ENCODE assay signal across 1 cellular context in the genomic region with DNA sequence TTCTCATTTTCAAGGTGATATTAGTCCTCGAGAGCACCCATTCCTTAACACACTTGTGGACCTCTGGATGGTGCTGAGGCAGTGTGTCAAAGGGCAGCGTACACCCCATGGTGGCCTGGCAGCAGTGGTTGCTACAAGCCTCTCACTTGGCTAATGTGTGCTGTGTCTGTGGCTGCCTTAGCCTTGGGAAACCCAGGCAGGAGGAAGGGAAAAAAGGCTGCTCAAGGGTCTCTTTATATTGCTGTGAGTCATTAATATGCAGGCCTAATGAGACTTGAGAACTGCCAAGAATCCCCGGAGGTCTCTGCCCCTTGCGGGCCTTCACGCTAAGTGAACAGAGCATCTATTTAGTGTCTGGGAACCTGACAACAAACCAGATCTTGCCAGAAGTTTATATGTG.
TF ChIP-seq lines count a peak whose summit lies in the region.

No MANE protein-coding gene starts in this region.

TF ChIP-seq in GM12878, 131 proteins besides CTCF, POLR2A, EP300 and RAD21 (continued from another document):
- TF ChIP-seq, protein P1, sequence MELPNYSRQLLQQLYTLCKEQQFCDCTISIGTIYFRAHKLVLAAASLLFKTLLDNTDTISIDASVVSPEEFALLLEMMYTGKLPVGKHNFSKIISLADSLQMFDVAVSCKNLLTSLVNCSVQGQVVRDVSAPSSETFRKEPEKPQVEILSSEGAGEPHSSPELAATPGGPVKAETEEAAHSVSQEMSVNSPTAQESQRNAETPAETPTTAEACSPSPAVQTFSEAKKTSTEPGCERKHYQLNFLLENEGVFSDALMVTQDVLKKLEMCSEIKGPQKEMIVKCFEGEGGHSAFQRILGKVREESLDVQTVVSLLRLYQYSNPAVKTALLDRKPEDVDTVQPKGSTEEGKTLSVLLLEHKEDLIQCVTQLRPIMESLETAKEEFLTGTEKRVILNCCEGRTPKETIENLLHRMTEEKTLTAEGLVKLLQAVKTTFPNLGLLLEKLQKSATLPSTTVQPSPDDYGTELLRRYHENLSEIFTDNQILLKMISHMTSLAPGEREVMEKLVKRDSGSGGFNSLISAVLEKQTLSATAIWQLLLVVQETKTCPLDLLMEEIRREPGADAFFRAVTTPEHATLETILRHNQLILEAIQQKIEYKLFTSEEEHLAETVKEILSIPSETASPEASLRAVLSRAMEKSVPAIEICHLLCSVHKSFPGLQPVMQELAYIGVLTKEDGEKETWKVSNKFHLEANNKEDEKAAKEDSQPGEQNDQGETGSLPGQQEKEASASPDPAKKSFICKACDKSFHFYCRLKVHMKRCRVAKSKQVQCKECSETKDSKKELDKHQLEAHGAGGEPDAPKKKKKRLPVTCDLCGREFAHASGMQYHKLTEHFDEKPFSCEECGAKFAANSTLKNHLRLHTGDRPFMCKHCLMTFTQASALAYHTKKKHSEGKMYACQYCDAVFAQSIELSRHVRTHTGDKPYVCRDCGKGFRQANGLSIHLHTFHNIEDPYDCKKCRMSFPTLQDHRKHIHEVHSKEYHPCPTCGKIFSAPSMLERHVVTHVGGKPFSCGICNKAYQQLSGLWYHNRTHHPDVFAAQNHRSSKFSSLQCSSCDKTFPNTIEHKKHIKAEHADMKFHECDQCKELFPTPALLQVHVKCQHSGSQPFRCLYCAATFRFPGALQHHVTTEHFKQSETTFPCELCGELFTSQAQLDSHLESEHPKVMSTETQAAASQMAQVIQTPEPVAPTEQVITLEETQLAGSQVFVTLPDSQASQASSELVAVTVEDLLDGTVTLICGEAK (IDR thresholded peaks at IDR 0.05; ENCODE audit: borderline replicate concordance), result no peak
- TF ChIP-seq SP1 (IDR thresholded peaks at IDR 0.05; ENCODE audit: low read depth, low read length) (no peak), CHD1 (IDR thresholded peaks at IDR 0.05; ENCODE audit: low read depth, low read length) (no peak), GATAD2B (conservative IDR thresholded peaks at IDR 0.05; ENCODE audit: low read depth) (no peak)
